ENCODE assay signal across 21 cellular contexts in genomic region chr1:83827731-83828130, GRCh38.
DNase-seq lines count a peak whose midpoint lies in the region; ATAC-seq and TF ChIP-seq lines count a peak whose summit lies in the region.
"Had no signal": no experiment of that assay in that cellular context is flagged by ENCODE, and none has a peak within 500 bp of the region (broad histone marks: within the 10 kb centered on the region; RNA-seq: fewer than 3 reads in every experiment).

No MANE protein-coding gene starts in this region.

- no peak overlapping the region for H2AFZ ChIP-seq in mesenchymal stem cell (ENCODE audit: low read depth, low read length)
- H2AFZ ChIP-seq: PC-9 had no signal

- no peak overlapping the region for H2BK15ac ChIP-seq in mesenchymal stem cell (ENCODE audit: low read depth, poor library complexity, severe bottlenecking)

- H3K27me3 ChIP-seq in mesenchymal stem cell (ENCODE audit: control insufficient read depth in 1 of 2, insufficient read depth in 1 of 2, low read length in 2 of 2), result no peaks in the 10 kb centered on the region
- H3K27me3 ChIP-seq: BLaER1 treated with 17β-estradiol and CSF1 and Interleukin-3, amounts not matched to agents 10 nM and 100 nM had no signal

- no peaks in the 10 kb centered on the region for H3K9me3 ChIP-seq in mesenchymal stem cell (ENCODE audit: control insufficient read depth, low read length)

- H3K4me3 Mint-ChIP-seq in glutamatergic neuron (ENCODE audit: unreplicated experiment), result no peak overlapping the region
- H3K4me3 Mint-ChIP-seq: CD4-positive, alpha-beta memory T cell had no signal

- no peaks in the 10 kb centered on the region for H3K27me3 Mint-ChIP-seq in glutamatergic neuron (ENCODE audit: unreplicated experiment)

- H4K91ac ChIP-seq in mesenchymal stem cell (ENCODE audit: low read length), result peak overlapping the region; percentile 53

- no peak overlapping the region for H3K4me2 ChIP-seq in mesenchymal stem cell (ENCODE audit: low read length, poor library complexity, severe bottlenecking)
- H3K4me2 ChIP-seq: BLaER1 treated with 17β-estradiol and CSF1 and Interleukin-3, amounts not matched to agents 10 nM and 100 nM; PC-9 had no signal

- no peak overlapping the region for H2AK5ac ChIP-seq in mesenchymal stem cell (ENCODE audit: low read length, severe bottlenecking)

- H3K23ac ChIP-seq in mesenchymal stem cell (ENCODE audit: low read length in 2 of 2), result no peak overlapping the region

- no peak overlapping the region for H3K9ac ChIP-seq in mesenchymal stem cell (ENCODE audit: low read length)
- H3K9ac ChIP-seq: BLaER1 treated with 17β-estradiol and CSF1 and Interleukin-3, amounts not matched to agents 10 nM and 100 nM had no signal

- peaks cover 25% of the 10 kb centered on the region for H3K4me1 Mint-ChIP-seq in glutamatergic neuron (ENCODE audit: low read depth, unreplicated experiment)
- H3K4me1 Mint-ChIP-seq: CD4-positive, alpha-beta memory T cell had no signal

- peak overlapping the region; percentile 50 for H3K27ac Mint-ChIP-seq in glutamatergic neuron (ENCODE audit: unreplicated experiment)
- H3K27ac Mint-ChIP-seq: CD4-positive, alpha-beta memory T cell had no signal

- peaks cover 1% of the 10 kb centered on the region for H3K9me3 Mint-ChIP-seq in glutamatergic neuron (ENCODE audit: unreplicated experiment)

- H3K4me3 ChIP-seq in mesenchymal stem cell (ENCODE audit: insufficient read depth in 1 of 2, low read depth in 1 of 2, low read length in 2 of 2), result no peak overlapping the region
- H3K4me3 ChIP-seq: BLaER1 treated with 17β-estradiol and CSF1 and Interleukin-3, amounts not matched to agents 10 nM and 100 nM; PC-9 had no signal

- H3K27ac ChIP-seq in mesenchymal stem cell (ENCODE audit: low read length, poor library complexity, severe bottlenecking), result no peak overlapping the region
- H3K27ac ChIP-seq: BLaER1 treated with 17β-estradiol and CSF1 and Interleukin-3, amounts not matched to agents 10 nM and 100 nM; PC-9 had no signal

- no peaks in the 10 kb centered on the region for H3K36me3 Mint-ChIP-seq in glutamatergic neuron (ENCODE audit: unreplicated experiment)
- H3K36me3 Mint-ChIP-seq: CD4-positive, alpha-beta memory T cell had no signal

- WGBS in mesenchymal stem cell, result 88% methylated on average over 2 of the region's 2 CpGs

- H3K79me1 ChIP-seq in mesenchymal stem cell (replicated peaks; ENCODE audit: low read length, poor library complexity, severe bottlenecking), result no peaks in the 10 kb centered on the region

- ATAC-seq in Right ventricle myocardium inferior (peak; percentile 76), GM21723 (IDR thresholded peaks at IDR 0.05; ENCODE audit: unreplicated experiment) (no peak)

- DNase-seq in Right ventricle myocardium inferior (ENCODE audit: missing footprints) (peak; percentile 66), cardiac septum (ENCODE audit: low spot score) (no peak), glutamatergic neuron (no peak), mesenchymal stem cell (no peak), AG08396 (ENCODE audit: low spot score) (no peak), HuH-7 (ENCODE audit: low spot score) (no peak)
- DNase-seq: AML-193; CD4-positive, alpha-beta memory T cell; COR-L47; DMS79; EL; GDM1; Karpas-422; NCI-H1092; NCI-H1417 treated with DMSO at 0.1 percent for 48 hours; NCI-H187 treated with DMSO at 0.1 percent for 48 hours; NCI-H526 treated with DMSO at 0.1 percent for 48 hours; PC-9; SHP77 had no signal

- no peak for TF ChIP-seq CTCF in glutamatergic neuron (IDR thresholded peaks at IDR 0.05; ENCODE audit: partially characterized antibody, unreplicated experiment)

- H3K18ac ChIP-seq in mesenchymal stem cell (ENCODE audit: low read depth in 1 of 2, low read length in 2 of 2), result peak overlapping the region; percentile 72 to 76

- H2BK12ac ChIP-seq in mesenchymal stem cell (ENCODE audit: low read length in 2 of 2), result peak overlapping the region; percentile 84 to 89

- H4K8ac ChIP-seq in mesenchymal stem cell (ENCODE audit: low read length), result no peak overlapping the region

- H3K36me3 ChIP-seq in mesenchymal stem cell (ENCODE audit: control insufficient read depth in 1 of 2, insufficient read depth in 2 of 2, low read depth in 1 of 2, low read length in 2 of 2), result no peaks in the 10 kb centered on the region
- H3K36me3 ChIP-seq: BLaER1 treated with 17β-estradiol and CSF1 and Interleukin-3, amounts not matched to agents 10 nM and 100 nM had no signal

- H2BK5ac ChIP-seq in mesenchymal stem cell (ENCODE audit: low read depth, low read length, poor library complexity, severe bottlenecking), result no peak overlapping the region

- H3K4me1 ChIP-seq in mesenchymal stem cell (ENCODE audit: control insufficient read depth, insufficient read depth, low read depth, low read length), result no peaks in the 10 kb centered on the region

- intact Hi-C loops in Right ventricle myocardium inferior (cut with DNase I), result no loop called here
- intact Hi-C loops in cardiac septum (cut with DNase I), result no loop called here

- H2BK120ac ChIP-seq in mesenchymal stem cell (ENCODE audit: low read depth, low read length), result peak overlapping the region; percentile 86

- peak overlapping the region in 1 of 2 experiments; percentile 78 for H3K4ac ChIP-seq in mesenchymal stem cell (ENCODE audit: low read depth in 1 of 2, low read length in 2 of 2)

- no peak overlapping the region for H3K14ac ChIP-seq in mesenchymal stem cell (ENCODE audit: low read length in 2 of 2)
